ENCODE assay signal across 8 cellular contexts in genomic region chr6:85460951-85461805, GRCh38. TPM values are rescaled to one million over a fixed set of nuclear protein-coding genes. Genes with fewer than 3 reads are reported as not detected.
DNase-seq lines count a peak whose midpoint lies in the region; ATAC-seq and TF ChIP-seq lines count a peak whose summit lies in the region.

No MANE protein-coding gene starts in this region.

- WGBS in suprapubic skin, result 28% methylated on average over 3 of the region's 3 CpGs

- DNase-seq in activated naive CD4-positive, alpha-beta T cell treated with anti-CD3 and anti-CD28 coated beads for 36 hours, result peak; percentile 67
- no peak for DNase-seq in activated naive CD4-positive, alpha-beta T cell (lab: John Stamatoyannopoulos, UW)
- peak; percentile 83 for DNase-seq in RPMI7951 (ENCODE audit: low read depth)
- DNase-seq in fibroblast of mammary gland (ENCODE audit: low read depth), result peak; percentile 70
- no peak for DNase-seq in suprapubic skin (ENCODE audit: low spot score in 2 of 2)
- no peak for DNase-seq in NCI-H526 treated with DMSO at 0.1 percent for 48 hours (lab: John Stamatoyannopoulos, UW)
- no peak for DNase-seq in T1000 (lab: John Stamatoyannopoulos, UW)

- H3K4me3 ChIP-seq in fibroblast of mammary gland (ENCODE audit: control insufficient read depth, low read depth, low read length) (no peak overlapping the region), suprapubic skin (no peak overlapping the region)

- H3K4me3 Mint-ChIP-seq in activated naive CD4-positive, alpha-beta T cell treated with anti-CD3 and anti-CD28 coated beads for 36 hours, result no peak overlapping the region

- TF ChIP-seq POLR2A in suprapubic skin (IDR thresholded peaks at IDR 0.05), result no peak

- H3K27ac Mint-ChIP-seq in activated naive CD4-positive, alpha-beta T cell treated with anti-CD3 and anti-CD28 coated beads for 36 hours, result peak overlapping the region; percentile 81

- H3K27me3 ChIP-seq in suprapubic skin, result no peaks in the 10 kb centered on the region

- H3K9me3 ChIP-seq in suprapubic skin, result no peaks in the 10 kb centered on the region

- H3K36me3 Mint-ChIP-seq in activated naive CD4-positive, alpha-beta T cell treated with anti-CD3 and anti-CD28 coated beads for 36 hours (ENCODE audit: low read depth), result no peaks in the 10 kb centered on the region

- peaks cover 37% of the 10 kb centered on the region for H3K4me1 ChIP-seq in suprapubic skin

- TF ChIP-seq EP300 in suprapubic skin (IDR thresholded peaks at IDR 0.05), result no peak

- CTCF ChIA-PET in activated naive CD4-positive, alpha-beta T cell treated with anti-CD3 and anti-CD28 coated beads for 36 hours (lab: Charles Lee), result interaction anchor here (10.1 kb wide), 1 partner anchor 21 kb away, joined by 78 read pairs; no protein-coding TSS in a partner anchor

- no peaks in the 10 kb centered on the region for H3K36me3 ChIP-seq in suprapubic skin

- peaks cover 6% of the 10 kb centered on the region for H3K27me3 Mint-ChIP-seq in activated naive CD4-positive, alpha-beta T cell treated with anti-CD3 and anti-CD28 coated beads for 36 hours (ENCODE audit: low read depth)

- H3K27ac ChIP-seq in suprapubic skin, result peak overlapping the region; percentile 54

- H3K9me3 Mint-ChIP-seq in activated naive CD4-positive, alpha-beta T cell treated with anti-CD3 and anti-CD28 coated beads for 36 hours, result no peaks in the 10 kb centered on the region

- no peak for TF ChIP-seq CTCF in fibroblast of mammary gland (conservative IDR thresholded peaks at IDR 0.05; ENCODE audit: control insufficient read depth, insufficient read depth, low read depth, low read length)
- no peak for TF ChIP-seq CTCF in suprapubic skin (IDR thresholded peaks at IDR 0.05)

- peak; percentile 56 for ATAC-seq in HG02970 (IDR thresholded peaks at IDR 0.05; ENCODE audit: low FRiP score, unreplicated experiment)

- intact Hi-C loops in activated naive CD4-positive, alpha-beta T cell treated with anti-CD3 and anti-CD28 coated beads for 36 hours (cut with micrococcal nuclease), result loop anchor here (1.0 kb wide), 2 partner anchors 11 to 22 kb away; partner anchors contain the start of gene NT5E

- H3K4me1 Mint-ChIP-seq in activated naive CD4-positive, alpha-beta T cell treated with anti-CD3 and anti-CD28 coated beads for 36 hours (ENCODE audit: low read depth), result peaks cover 65% of the 10 kb centered on the region

RNA-seq across cellular contexts. Expression of gene NT5E, which starts 11.3 kb away (rescaled TPM):
- total RNA-seq in activated naive CD4-positive, alpha-beta T cell treated with anti-CD3 and anti-CD28 coated beads for 36 hours, result 1 to 10 TPM in 1 of 2 experiments, under 1 TPM in 1; 0.55 to 1.4 TPM
- 395 and 427 TPM in 2 replicates for total RNA-seq in RPMI7951 (2014; rRNA removed; shearing (Covaris generic))
- total RNA-seq in suprapubic skin, result 1 to 10 TPM; 1.1 to 8.7 (median 5.7) TPM

Comparison
In these comparisons a context has a peak if more than half of its experiments do, and no peak if none do; other contexts are left out.
1. DNase-seq: peak in activated naive CD4-positive, alpha-beta T cell treated with anti-CD3 and anti-CD28 coated beads for 36 hours (single experiment), RPMI7951 (single experiment) and fibroblast of mammary gland (single experiment); none in activated naive CD4-positive, alpha-beta T cell (0 of 4), suprapubic skin (0 of 2), NCI-H526 treated with DMSO at 0.1 percent for 48 hours (single experiment) and T1000 (single experiment).
2. RNA of gene NT5E, which starts 11.3 kb away (total RNA-seq): 395 to 427 TPM in RPMI7951; 1.1 to 8.7 TPM in suprapubic skin and 0.55 to 1.4 TPM in activated naive CD4-positive, alpha-beta T cell treated with anti-CD3 and anti-CD28 coated beads for 36 hours; every median in the first group is over 10 times any median in the second.